In the genomic region with DNA sequence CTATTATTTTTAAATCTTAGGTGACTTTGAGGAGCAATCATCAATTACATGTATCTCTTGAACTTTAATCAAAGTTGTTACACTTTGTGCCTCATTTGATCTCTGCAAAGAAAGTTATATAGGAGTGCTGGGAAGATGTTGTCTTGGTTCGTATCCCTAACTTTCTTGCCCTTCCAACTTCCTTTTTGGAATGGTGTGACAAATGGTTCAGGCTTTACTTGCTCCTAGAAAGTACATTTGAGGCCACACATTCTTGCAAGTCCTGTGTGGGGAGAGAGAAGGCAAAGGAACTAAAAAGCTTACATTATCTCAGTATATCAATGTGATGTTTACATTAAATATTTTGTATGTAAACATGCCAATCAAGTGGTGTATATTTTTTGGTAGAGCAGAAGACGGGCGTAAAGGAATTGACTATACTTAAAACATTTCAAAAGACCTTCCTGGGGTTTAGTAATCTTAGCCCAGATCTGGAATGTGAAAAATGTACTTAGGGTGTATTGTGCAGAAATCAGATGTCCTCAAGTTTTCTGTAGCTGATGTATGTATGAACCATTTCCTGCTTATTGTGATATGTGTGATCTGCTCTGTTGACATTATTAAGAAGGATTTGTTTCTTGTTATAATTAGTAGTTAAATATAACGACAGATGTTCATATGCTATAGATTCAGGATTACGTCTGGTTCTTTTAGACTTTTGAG, we compare ENCODE assay signal across 15 cellular contexts. TPM values are rescaled to one million over a fixed set of nuclear protein-coding genes. Genes with fewer than 3 reads are reported as not detected.
DNase-seq lines count a peak whose midpoint lies in the region; ATAC-seq and TF ChIP-seq lines count a peak whose summit lies in the region.
"Had no signal": no experiment of that assay in that cellular context is flagged by ENCODE, and none has a peak within 500 bp of the region (broad histone marks: within the 10 kb centered on the region; RNA-seq: fewer than 3 reads in every experiment).

No MANE protein-coding gene starts in this region.

- H2AK5ac ChIP-seq in mesendoderm (ENCODE audit: low read length) = no peak overlapping the region

- no peak overlapping the region for H3K56ac ChIP-seq in mesendoderm (ENCODE audit: low read length)

- H2BK5ac ChIP-seq in mesendoderm (ENCODE audit: low read length) = no peak overlapping the region

- no peak overlapping the region for H3K4ac ChIP-seq in mesendoderm (ENCODE audit: low read depth, low read length)

- CTCF ChIA-PET in CD8-positive, alpha-beta T cell (lab: Charles Lee) = no interaction called here
- CTCF ChIA-PET in PC-9 (lab: Charles Lee) = no interaction called here

- 100% methylated on average over 1 of the region's 5 CpGs for WGBS in mesendoderm (ENCODE audit: extremely low coverage, insufficient coverage, low lambda C conversion rate)

- H3K4me3 Mint-ChIP-seq in CD8-positive, alpha-beta T cell = no peak overlapping the region

- no peak overlapping the region for H3K4me3 ChIP-seq in CD8-positive, alpha-beta T cell (ENCODE audit: low read depth, low read length)
- H3K4me3 ChIP-seq in PC-9 = no peak overlapping the region
- no peak overlapping the region for H3K4me3 ChIP-seq in mesendoderm (ENCODE audit: low read length)
- H3K4me3 ChIP-seq: mucosa of descending colon, psoas muscle, SJSA1, thoracic aorta had no signal

- DNase-seq in CD8-positive, alpha-beta T cell = no peak
- DNase-seq in PC-9 (no peak), epidermal melanocyte (ENCODE audit: insufficient read length, low spot score) (peak; percentile 20), mesendoderm (peak; percentile 52), head of caudate nucleus (no peak), C1 segment of cervical spinal cord (lab: John Stamatoyannopoulos, UW) (no peak)
- DNase-seq: activated naive CD4-positive, alpha-beta T cell; cerebellar nuclear complex; mucosa of descending colon; psoas muscle had no signal

- peaks cover 2% of the 10 kb centered on the region for H3K79me1 ChIP-seq in mesendoderm (ENCODE audit: low read length)

- H3K9ac ChIP-seq in mesendoderm (ENCODE audit: low read length) = no peak overlapping the region

- intact Hi-C loops in CD8-positive, alpha-beta T cell (cut with DNase I, micrococcal nuclease) = loop anchor here in 1 of 2 experiments (5.0 kb wide), 1 partner anchor 33 kb away; no protein-coding TSS in a partner anchor
- intact Hi-C loops in PC-9 (cut with micrococcal nuclease; ENCODE audit: unreplicated experiment) (no loop called here), head of caudate nucleus (cut with DNase I) (no loop called here)

- no peak overlapping the region for H4K5ac ChIP-seq in mesendoderm (ENCODE audit: low read length)

- no peaks in the 10 kb centered on the region for H3K9me3 Mint-ChIP-seq in CD8-positive, alpha-beta T cell

- H2BK15ac ChIP-seq in mesendoderm (replicated peaks; ENCODE audit: low read depth) = no peak overlapping the region

- H2AFZ ChIP-seq in PC-9 = no peak overlapping the region

- no peak for ATAC-seq in CD8-positive, alpha-beta T cell
- ATAC-seq in HG02870 (IDR thresholded peaks at IDR 0.05; ENCODE audit: unreplicated experiment) = no peak
- ATAC-seq in HG03045 (IDR thresholded peaks at IDR 0.05; ENCODE audit: unreplicated experiment) = no peak
- ATAC-seq: esophagus mucosa, mucosa of descending colon had no signal

- H3K27ac Mint-ChIP-seq in CD8-positive, alpha-beta T cell = peak overlapping the region; percentile 24

- TF ChIP-seq CTCF in CD8-positive, alpha-beta T cell (IDR thresholded peaks at IDR 0.05) = no peak
- TF ChIP-seq CTCF in PC-9 (conservative IDR thresholded peaks at IDR 0.05) = no peak

- H2BK120ac ChIP-seq in mesendoderm (ENCODE audit: low read depth, low read length) = no peak overlapping the region

- H3K36me3 ChIP-seq in CD8-positive, alpha-beta T cell (ENCODE audit: insufficient read depth, low read length) = no peaks in the 10 kb centered on the region
- H3K36me3 ChIP-seq in PC-9 (ENCODE audit: low read depth) (no peaks in the 10 kb centered on the region), mesendoderm (ENCODE audit: control insufficient read depth, insufficient read depth, low read length) (no peaks in the 10 kb centered on the region)
- H3K36me3 ChIP-seq: SJSA1, thoracic aorta had no signal

- H3K36me3 Mint-ChIP-seq in CD8-positive, alpha-beta T cell = peaks cover 26% of the 10 kb centered on the region

- H3K9me2 ChIP-seq in PC-9 (ENCODE audit: insufficient read depth) = no peaks in the 10 kb centered on the region

- H4K20me1 ChIP-seq in PC-9 (ENCODE audit: insufficient read depth) = no peaks in the 10 kb centered on the region

- peaks cover 8% of the 10 kb centered on the region for H3K79me2 ChIP-seq in PC-9 (ENCODE audit: low read depth)
- no peaks in the 10 kb centered on the region for H3K79me2 ChIP-seq in mesendoderm (ENCODE audit: control insufficient read depth, insufficient read depth, low read length)

- BruUV-seq in PC-9 (replicated peaks; lab: Mats Ljungman, UMichigan) = no TSS peak

- H3K27me3 ChIP-seq in CD8-positive, alpha-beta T cell (ENCODE audit: insufficient read depth, low read length) = no peaks in the 10 kb centered on the region
- no peaks in the 10 kb centered on the region for H3K27me3 ChIP-seq in PC-9 (ENCODE audit: insufficient read depth, low read depth)
- H3K27me3 ChIP-seq in mesendoderm (ENCODE audit: insufficient read depth, low read length, poor library complexity) = no peaks in the 10 kb centered on the region
- H3K27me3 ChIP-seq: SJSA1 had no signal

- H3K18ac ChIP-seq in mesendoderm (ENCODE audit: low read length) = no peak overlapping the region

- POLR2A ChIA-PET in CD8-positive, alpha-beta T cell (lab: Charles Lee) = interaction anchor here (0.7 kb wide), 1 partner anchor 13 kb away, joined by 3 read pairs; no protein-coding TSS in a partner anchor
- POLR2A ChIA-PET in PC-9 (lab: Charles Lee; ENCODE audit: unreplicated experiment) = no interaction called here

- no peak overlapping the region for H4K8ac ChIP-seq in mesendoderm (ENCODE audit: low read depth, low read length)

- H3K27me3 Mint-ChIP-seq in CD8-positive, alpha-beta T cell (ENCODE audit: low read depth) = no peaks in the 10 kb centered on the region

- H3K4me1 Mint-ChIP-seq in CD8-positive, alpha-beta T cell (ENCODE audit: low read depth) = peaks cover 47% of the 10 kb centered on the region

- no peak overlapping the region for H3K23ac ChIP-seq in mesendoderm (ENCODE audit: low read length)

- H3K27ac ChIP-seq in CD8-positive, alpha-beta T cell (ENCODE audit: low read depth, low read length) = no peak overlapping the region
- peak overlapping the region; percentile 19; the same call in 1 of the 2 replicates for H3K27ac ChIP-seq in PC-9
- H3K27ac ChIP-seq in mesendoderm (ENCODE audit: low read depth, low read length) = no peak overlapping the region
- H3K27ac ChIP-seq: psoas muscle, SJSA1, thoracic aorta had no signal

- no peaks in the 10 kb centered on the region for H3K9me3 ChIP-seq in CD8-positive, alpha-beta T cell (ENCODE audit: low read length)
- H3K9me3 ChIP-seq in PC-9 (ENCODE audit: insufficient read depth, low read depth) = no peaks in the 10 kb centered on the region; the same call in 1 of the 2 replicates
- H3K9me3 ChIP-seq: mucosa of descending colon, psoas muscle, SJSA1, thoracic aorta had no signal

- H3K4me1 ChIP-seq in CD8-positive, alpha-beta T cell (ENCODE audit: insufficient read depth, low read length) = no peaks in the 10 kb centered on the region
- H3K4me1 ChIP-seq in PC-9 (replicated peaks; ENCODE audit: insufficient read depth) = peaks cover 5% of the 10 kb centered on the region; the same call in 1 of the 2 replicates
- no peaks in the 10 kb centered on the region for H3K4me1 ChIP-seq in mesendoderm (ENCODE audit: control insufficient read depth, low read depth, low read length)

- peaks cover 9% of the 10 kb centered on the region for H3F3A ChIP-seq in PC-9 (ENCODE audit: insufficient read depth, low read depth)

- H3K4me2 ChIP-seq in PC-9 (no peak overlapping the region), mesendoderm (ENCODE audit: low read length) (no peak overlapping the region)

RNA-seq across cellular contexts. Expression of a gene that starts 59.2 kb away (rescaled TPM):
- total RNA-seq in CD8-positive, alpha-beta T cell = 10 to 100 TPM; 49.8 to 54.7 TPM
- total RNA-seq in PC-9 (2021) = 26.0 and 30.9 TPM in 2 replicates
- polyA plus RNA-seq in mesendoderm (2013, experiment 1 of 2) = 30.4 TPM
- 31.1 TPM for polyA plus RNA-seq in mesendoderm (2013, experiment 2 of 2)

Comparison
In these comparisons a context has a peak if more than half of its experiments do, and no peak if none do; other contexts are left out.
1. DNase-seq: peak in epidermal melanocyte (single experiment) and mesendoderm (single experiment); none in CD8-positive, alpha-beta T cell (0 of 7), PC-9 (0 of 2), head of caudate nucleus (0 of 42) and C1 segment of cervical spinal cord (0 of 14).